In genomic region chr1:27137544-27138075, GRCh38 we compare ENCODE assay signal across 10 cellular contexts. TPM values are rescaled to one million over a fixed set of nuclear protein-coding genes. Genes with fewer than 3 reads are reported as not detected.
DNase-seq lines count a peak whose midpoint lies in the region; ATAC-seq and TF ChIP-seq lines count a peak whose summit lies in the region.
"Had no signal": no experiment of that assay in that cellular context is flagged by ENCODE, and none has a peak within 500 bp of the region (broad histone marks: within the 10 kb centered on the region; RNA-seq: fewer than 3 reads in every experiment).

No MANE protein-coding gene starts in this region.

- H3K4me3 ChIP-seq in breast epithelium, result peak overlapping the region in 1 of 3 donors; percentile 4
- H3K4me3 ChIP-seq in lower lobe of right lung, result no peak overlapping the region
- H3K4me3 ChIP-seq in transverse colon, result no peak overlapping the region
- H3K4me3 ChIP-seq: SK-N-MC had no signal

- TF ChIP-seq POLR2A in breast epithelium (IDR thresholded peaks at IDR 0.05) (no peak), transverse colon (IDR thresholded peaks at IDR 0.05) (no peak)

- H3K27ac ChIP-seq in breast epithelium, result peak overlapping the region; percentile 82 to 85
- peak overlapping the region; percentile 88 for H3K27ac ChIP-seq in lower lobe of right lung
- H3K27ac ChIP-seq in transverse colon, result peak overlapping the region; percentile 44 to 76 (median 62)
- H3K27ac ChIP-seq: SK-N-MC had no signal

- TF ChIP-seq EP300 in transverse colon (IDR thresholded peaks at IDR 0.05; ENCODE audit: low read depth), result no peak

- H3K27me3 ChIP-seq in breast epithelium (no peaks in the 10 kb centered on the region), lower lobe of right lung (ENCODE audit: low read depth) (no peaks in the 10 kb centered on the region), transverse colon (no peaks in the 10 kb centered on the region)

- intact Hi-C loops in breast epithelium (cut with DNase I; ENCODE audit: low total_unique reads) (no loop called here), lower lobe of right lung (cut with DNase I) (no loop called here), transverse colon (cut with DNase I; ENCODE audit: low total_unique reads) (no loop called here)

- ATAC-seq in lower lobe of right lung, result peak; percentile 55 to 60
- ATAC-seq in GM21381 (IDR thresholded peaks at IDR 0.05; ENCODE audit: unreplicated experiment), result no peak

- 73% methylated on average over 11 of the region's 11 CpGs; no CpG with 5 or more reads in 1 of the 2 donors for WGBS in transverse colon (ENCODE audit: low coverage in 1 of 2), 2 donors

- H3K4me1 ChIP-seq in breast epithelium, result peaks cover 13 to 46% of the 10 kb centered on the region in 2 donors
- H3K4me1 ChIP-seq in lower lobe of right lung, result peaks cover 67% of the 10 kb centered on the region
- H3K4me1 ChIP-seq in transverse colon, result peaks cover 28 to 74% (median 46%) of the 10 kb centered on the region in 4 donors
- H3K4me1 ChIP-seq: Caco-2 had no signal

- H3K9me3 ChIP-seq in breast epithelium (no peaks in the 10 kb centered on the region), lower lobe of right lung (no peaks in the 10 kb centered on the region), transverse colon (no peaks in the 10 kb centered on the region)
- H3K9me3 ChIP-seq: Caco-2 had no signal

- TF ChIP-seq CTCF in breast epithelium (IDR thresholded peaks at IDR 0.05), result no peak
- no peak for TF ChIP-seq CTCF in lower lobe of right lung (IDR thresholded peaks at IDR 0.05)
- TF ChIP-seq CTCF in transverse colon (IDR thresholded peaks at IDR 0.05), result no peak

- in situ Hi-C loops in transverse colon (cut with MboI; ENCODE audit: low pct_ligation_motif_present in 1 of 4, low pct_unique_long_range_greater_than_20kb in 1 of 4, low sequenced_read_pairs in 3 of 4), result no loop called here

- peak; percentile 62 for DNase-seq in activated CD8-positive, alpha-beta memory T cell treated with anti-CD3 and anti-CD28 coated beads, Interleukin-2, amount 50 U/mL, for 48 hours
- no peak for DNase-seq in activated CD8-positive, alpha-beta memory T cell treated with anti-CD3 and anti-CD28 coated beads for 24 hours
- DNase-seq in breast epithelium (ENCODE audit: low spot score in 2 of 2), result peak; percentile 68 to 74
- peak; percentile 86 for DNase-seq in lower lobe of right lung
- peak; percentile 55 for DNase-seq in transverse colon
- DNase-seq in Kasumi-1 (lab: John Stamatoyannopoulos, UW), result no peak
- no peak for DNase-seq in SW480 (ENCODE audit: low spot score)

- no peaks in the 10 kb centered on the region for H3K36me3 ChIP-seq in breast epithelium
- H3K36me3 ChIP-seq in lower lobe of right lung, result no peaks in the 10 kb centered on the region
- H3K36me3 ChIP-seq in transverse colon, result no peaks in the 10 kb centered on the region

RNA-seq across cellular contexts. Expression of gene SLC9A1, which starts 17.3 kb away (rescaled TPM):
- total RNA-seq in breast epithelium (10 to 100 TPM in 2 of 3 donors, 1 to 10 TPM in 1; 6.1 to 14.2 (median 13.8) TPM), lower lobe of right lung (57.7 TPM), transverse colon (100 to 1,000 TPM in 2 of 4 donors, 10 to 100 TPM in 2; 17.9 to 140 (median 101) TPM)

Comparison
In these comparisons a context has a peak if more than half of its experiments do, and no peak if none do; other contexts are left out.
1. DNase-seq: peak in activated CD8-positive, alpha-beta memory T cell treated with anti-CD3 and anti-CD28 coated beads, Interleukin-2, amount 50 U/mL, for 48 hours (single experiment), breast epithelium (2 of 2), lower lobe of right lung (single experiment) and transverse colon (single experiment); none in activated CD8-positive, alpha-beta memory T cell treated with anti-CD3 and anti-CD28 coated beads for 24 hours (single experiment), Kasumi-1 (0 of 2) and SW480 (single experiment).
2. Peak in every context shown above with its lines, with median percentiles within 50 percentile points of each other: H3K27ac ChIP-seq.